Comparison of ENCODE assay signal across 26 cellular contexts in the genomic region with DNA sequence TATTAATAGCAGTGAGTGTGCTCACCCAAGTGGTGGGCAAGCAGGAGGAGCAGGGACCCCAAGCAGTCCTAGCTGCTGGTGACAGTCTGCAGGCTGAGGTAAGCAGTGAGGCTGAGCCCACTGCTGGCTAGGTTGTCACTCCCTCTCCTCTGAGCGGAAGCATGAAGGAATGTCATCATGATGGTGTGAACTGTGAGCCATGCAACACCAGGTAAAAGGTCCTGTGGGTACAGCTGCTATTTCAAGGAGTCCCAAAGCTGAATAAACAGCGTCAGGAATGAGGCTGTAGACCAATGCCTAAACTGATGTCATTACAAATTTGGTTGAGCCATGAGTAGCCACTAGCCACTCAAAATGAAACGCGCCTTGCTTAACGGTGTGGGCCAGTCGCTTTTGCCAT.
DNase-seq lines count a peak whose midpoint lies in the region; ATAC-seq, FAIRE-seq and TF ChIP-seq lines count a peak whose summit lies in the region.
"Had no signal": no experiment of that assay in that cellular context is flagged by ENCODE, and none has a peak within 500 bp of the region (broad histone marks: within the 10 kb centered on the region; RNA-seq: fewer than 3 reads in every experiment).

No MANE protein-coding gene starts in this region.

- TF ChIP-seq RAD21 in HepG2 (CRISPR knock-in tag; IDR thresholded peaks at IDR 0.05), result no peak

- DNase-seq in HepG2 (ENCODE audit: low spot score), result no peak
- no peak for DNase-seq in right lobe of liver
- no peak for DNase-seq in WERI-Rb-1
- peak; percentile 5 for DNase-seq in left kidney (ENCODE audit: low read depth, low spot score)
- no peak for DNase-seq in progenitor cell of endocrine pancreas (ENCODE audit: low spot score, unreplicated experiment)
- no peak for DNase-seq in effector memory CD8-positive, alpha-beta T cell
- no peak for DNase-seq in NK-92 (lab: John Stamatoyannopoulos, UW; ENCODE audit: unreplicated experiment)
- DNase-seq in OCI-M1 (lab: John Stamatoyannopoulos, UW), result no peak
- DNase-seq: 8988T; ACHN; AML-193; BE2C; Calu3; CD4-positive, alpha-beta T cell; CD8-positive, alpha-beta memory T cell; DMS53; DMS79 treated with DMSO at 0.1 percent for 48 hours; GF-D8; GOT3; HFFc6 had no signal

- H3K27me3 ChIP-seq in HepG2 (ENCODE audit: control insufficient read depth in 1 of 2, insufficient read depth in 2 of 2, low read length in 2 of 2), result no peaks in the 10 kb centered on the region
- no peaks in the 10 kb centered on the region for H3K27me3 ChIP-seq in right lobe of liver
- H3K27me3 ChIP-seq in WERI-Rb-1 (ENCODE audit: insufficient read depth, low read depth, severe bottlenecking), result no peaks in the 10 kb centered on the region
- H3K27me3 ChIP-seq: BE2C; BLaER1 treated with 17β-estradiol and CSF1 and Interleukin-3, amounts not matched to agents 10 nM and 100 nM had no signal

- 96% methylated on average over 6 of the region's 6 CpGs for WGBS in HepG2 (ENCODE audit: low lambda C conversion rate)
- WGBS in right lobe of liver (ENCODE audit: insufficient coverage, low coverage, low lambda C conversion rate, missing lambda C conversion rate), result 94% methylated on average over 5 of the region's 6 CpGs

- POLR2A ChIA-PET in HepG2 (lab: Yijun Ruan, JAX), result no interaction called here

- peak overlapping the region; percentile 7 for H3K27ac Mint-ChIP-seq in progenitor cell of endocrine pancreas
- H3K27ac Mint-ChIP-seq in effector memory CD8-positive, alpha-beta T cell, result no peak overlapping the region
- H3K27ac Mint-ChIP-seq: CD14-positive monocyte; CD4-positive, alpha-beta T cell; HFFc6 had no signal

- H3K4me3 Mint-ChIP-seq in progenitor cell of endocrine pancreas (ENCODE audit: low read depth), result no peak overlapping the region
- no peak overlapping the region for H3K4me3 Mint-ChIP-seq in effector memory CD8-positive, alpha-beta T cell
- H3K4me3 Mint-ChIP-seq: CD14-positive monocyte; CD4-positive, alpha-beta T cell; CD8-positive, alpha-beta memory T cell; HFFc6 had no signal

- no peak for FAIRE-seq in HepG2 (lab: Jason Lieb, UNC)
- FAIRE-seq: A549, GM12891, H54 had no signal

- no peaks in the 10 kb centered on the region for H3K27me3 Mint-ChIP-seq in progenitor cell of endocrine pancreas
- no peaks in the 10 kb centered on the region for H3K27me3 Mint-ChIP-seq in effector memory CD8-positive, alpha-beta T cell
- H3K27me3 Mint-ChIP-seq: CD4-positive, alpha-beta T cell; CD8-positive, alpha-beta memory T cell had no signal

- H3K9ac ChIP-seq in HepG2 (ENCODE audit: insufficient read depth, low read depth, low read length), result no peak overlapping the region
- H3K9ac ChIP-seq: BLaER1 treated with 17β-estradiol and CSF1 and Interleukin-3, amounts not matched to agents 10 nM and 100 nM had no signal

- no peak overlapping the region for H2AFZ ChIP-seq in HepG2 (ENCODE audit: low read length)

- intact Hi-C loops in HepG2 (cut with micrococcal nuclease; ENCODE audit: unreplicated experiment), result no loop called here
- intact Hi-C loops in right lobe of liver (cut with DNase I), result no loop called here

- TF ChIP-seq POLR2A in HepG2 (IDR thresholded peaks at IDR 0.05; ENCODE audit: insufficient read depth in 1 of 2, low read depth in 2 of 2, low read length in 2 of 2) (no peak), right lobe of liver (IDR thresholded peaks at IDR 0.05) (no peak)

- H4K20me1 ChIP-seq in HepG2 (ENCODE audit: insufficient read depth, low read length), result no peaks in the 10 kb centered on the region

- in situ Hi-C loops in HepG2 (cut with HindIII; ENCODE audit: extremely low pct_ligation_motif_present, low pct_unique_long_range_greater_than_20kb), result loop anchor here (10.0 kb wide), 1 partner anchor 112 kb away; no protein-coding TSS in a partner anchor

- peak; percentile 49; the same call in 2 of the 3 replicates for ATAC-seq in HepG2
- no peak for ATAC-seq in right lobe of liver
- ATAC-seq in effector memory CD8-positive, alpha-beta T cell (replicated peaks), result no peak
- ATAC-seq: A549 had no signal

- H3K36me3 Mint-ChIP-seq in progenitor cell of endocrine pancreas (ENCODE audit: insufficient read depth), result peaks cover 9% of the 10 kb centered on the region
- H3K36me3 Mint-ChIP-seq in effector memory CD8-positive, alpha-beta T cell (ENCODE audit: insufficient read depth), result no peaks in the 10 kb centered on the region

- peaks cover 7% of the 10 kb centered on the region for H3K9me3 Mint-ChIP-seq in progenitor cell of endocrine pancreas (ENCODE audit: low read depth)
- no peaks in the 10 kb centered on the region for H3K9me3 Mint-ChIP-seq in effector memory CD8-positive, alpha-beta T cell
- H3K9me3 Mint-ChIP-seq: CD4-positive, alpha-beta T cell; CD8-positive, alpha-beta memory T cell; HFFc6 had no signal

- H3K4me2 ChIP-seq in HepG2 (ENCODE audit: low read depth, low read length), result no peak overlapping the region
- H3K4me2 ChIP-seq: A549; BLaER1 treated with 17β-estradiol and CSF1 and Interleukin-3, amounts not matched to agents 10 nM and 100 nM had no signal

- no peaks in the 10 kb centered on the region for H3K79me2 ChIP-seq in HepG2 (ENCODE audit: insufficient read depth, low read length)

- H3K36me3 ChIP-seq in HepG2 (replicated peaks in 1 of 2; ENCODE audit: control insufficient read depth in 1 of 2, insufficient read depth in 2 of 2, low read length in 2 of 2) (peaks cover 0 to 3% of the 10 kb centered on the region in 2 experiments; a peak in 2 of 5 replicates), right lobe of liver (no peaks in the 10 kb centered on the region), WERI-Rb-1 (peaks cover 3% of the 10 kb centered on the region; the same call in 1 of the 2 replicates)
- H3K36me3 ChIP-seq: HAP-1 had no signal

- H3K4me1 Mint-ChIP-seq in progenitor cell of endocrine pancreas (ENCODE audit: low read depth), result peaks cover 13% of the 10 kb centered on the region
- peaks cover 4 to 10% of the 10 kb centered on the region in 2 donors for H3K4me1 Mint-ChIP-seq in effector memory CD8-positive, alpha-beta T cell (ENCODE audit: low read depth in 2 of 2)
- H3K4me1 Mint-ChIP-seq: CD14-positive monocyte had no signal

- TF ChIP-seq EP300 in HepG2 (IDR thresholded peaks at IDR 0.05; ENCODE audit: low read depth in 2 of 2, low read length in 2 of 2) (no peak), HepG2 (CRISPR knock-in tag; IDR thresholded peaks at IDR 0.05; ENCODE audit: borderline replicate concordance) (no peak)

- no TSS peak for BruUV-seq in HepG2 (replicated peaks; lab: Mats Ljungman, UMichigan)

- H3K9me3 ChIP-seq in HepG2 (ENCODE audit: low read length), result no peaks in the 10 kb centered on the region
- H3K9me3 ChIP-seq in right lobe of liver, result no peaks in the 10 kb centered on the region
- no peaks in the 10 kb centered on the region for H3K9me3 ChIP-seq in WERI-Rb-1 (ENCODE audit: severe bottlenecking)
- H3K9me3 ChIP-seq: A549, BE2C, HAP-1 had no signal

- no peak overlapping the region for H3K27ac ChIP-seq in HepG2 (ENCODE audit: extremely low read length, insufficient read depth, low read length)
- no peak overlapping the region for H3K27ac ChIP-seq in right lobe of liver
- H3K27ac ChIP-seq in WERI-Rb-1, result peak overlapping the region; percentile 57
- H3K27ac ChIP-seq: A549; BLaER1 treated with 17β-estradiol and CSF1 and Interleukin-3, amounts not matched to agents 10 nM and 100 nM had no signal

- no peak for TF ChIP-seq CTCF in HepG2 (CRISPR knock-in tag; IDR thresholded peaks at IDR 0.05)
- no peak for TF ChIP-seq CTCF in right lobe of liver (IDR thresholded peaks at IDR 0.05)
- TF ChIP-seq CTCF in WERI-Rb-1 (IDR thresholded peaks at IDR 0.05; ENCODE audit: low read depth, low read length), result no peak
- no peak for TF ChIP-seq CTCF in progenitor cell of endocrine pancreas (IDR thresholded peaks at IDR 0.05; ENCODE audit: unreplicated experiment)

- H3K4me3 ChIP-seq in HepG2 (replicated peaks in 1 of 3; ENCODE audit: insufficient read depth in 1 of 3, low read depth in 2 of 3, low read length in 3 of 3) (no peak overlapping the region), right lobe of liver (no peak overlapping the region), WERI-Rb-1 (ENCODE audit: low read depth, low read length) (no peak overlapping the region)
- H3K4me3 ChIP-seq: A549; BLaER1 treated with 17β-estradiol and CSF1 and Interleukin-3, amounts not matched to agents 10 nM and 100 nM; HAP-1 had no signal

- CTCF ChIA-PET in HepG2 (lab: Yijun Ruan, JAX; ENCODE audit: low intra/inter-chr PET ratio, low total read pairs), result no interaction called here

- H3K4me1 ChIP-seq in HepG2 (ENCODE audit: insufficient read depth, low read length), result peaks cover 12% of the 10 kb centered on the region
- H3K4me1 ChIP-seq in right lobe of liver, result no peaks in the 10 kb centered on the region
- H3K4me1 ChIP-seq: A549, BE2C, HAP-1 had no signal

TF ChIP-seq in HepG2, 621 proteins besides CTCF, POLR2A, EP300 and RAD21 (continues in another document):
- TF ChIP-seq MEIS1 (CRISPR knock-in tag; IDR thresholded peaks at IDR 0.05; ENCODE audit: borderline replicate concordance) (no peak), DMAP1 (CRISPR knock-in tag; IDR thresholded peaks at IDR 0.05) (no peak), ZNF703 (CRISPR knock-in tag; IDR thresholded peaks at IDR 0.05; ENCODE audit: borderline replicate concordance) (no peak), PAX8 (CRISPR knock-in tag; IDR thresholded peaks at IDR 0.05; ENCODE audit: borderline replicate concordance) (no peak), ZNF264 (CRISPR knock-in tag; IDR thresholded peaks at IDR 0.05) (no peak), ZNF891 (CRISPR knock-in tag; IDR thresholded peaks at IDR 0.05) (no peak)
- TF ChIP-seq, protein P1, sequence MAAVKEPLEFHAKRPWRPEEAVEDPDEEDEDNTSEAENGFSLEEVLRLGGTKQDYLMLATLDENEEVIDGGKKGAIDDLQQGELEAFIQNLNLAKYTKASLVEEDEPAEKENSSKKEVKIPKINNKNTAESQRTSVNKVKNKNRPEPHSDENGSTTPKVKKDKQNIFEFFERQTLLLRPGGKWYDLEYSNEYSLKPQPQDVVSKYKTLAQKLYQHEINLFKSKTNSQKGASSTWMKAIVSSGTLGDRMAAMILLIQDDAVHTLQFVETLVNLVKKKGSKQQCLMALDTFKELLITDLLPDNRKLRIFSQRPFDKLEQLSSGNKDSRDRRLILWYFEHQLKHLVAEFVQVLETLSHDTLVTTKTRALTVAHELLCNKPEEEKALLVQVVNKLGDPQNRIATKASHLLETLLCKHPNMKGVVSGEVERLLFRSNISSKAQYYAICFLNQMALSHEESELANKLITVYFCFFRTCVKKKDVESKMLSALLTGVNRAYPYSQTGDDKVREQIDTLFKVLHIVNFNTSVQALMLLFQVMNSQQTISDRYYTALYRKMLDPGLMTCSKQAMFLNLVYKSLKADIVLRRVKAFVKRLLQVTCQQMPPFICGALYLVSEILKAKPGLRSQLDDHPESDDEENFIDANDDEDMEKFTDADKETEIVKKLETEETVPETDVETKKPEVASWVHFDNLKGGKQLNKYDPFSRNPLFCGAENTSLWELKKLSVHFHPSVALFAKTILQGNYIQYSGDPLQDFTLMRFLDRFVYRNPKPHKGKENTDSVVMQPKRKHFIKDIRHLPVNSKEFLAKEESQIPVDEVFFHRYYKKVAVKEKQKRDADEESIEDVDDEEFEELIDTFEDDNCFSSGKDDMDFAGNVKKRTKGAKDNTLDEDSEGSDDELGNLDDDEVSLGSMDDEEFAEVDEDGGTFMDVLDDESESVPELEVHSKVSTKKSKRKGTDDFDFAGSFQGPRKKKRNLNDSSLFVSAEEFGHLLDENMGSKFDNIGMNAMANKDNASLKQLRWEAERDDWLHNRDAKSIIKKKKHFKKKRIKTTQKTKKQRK (IDR thresholded peaks at IDR 0.05; ENCODE audit: low read length), result no peak
